ENCODE assay signal across 17 cellular contexts in genomic region chr5:75654693-75655315, GRCh38. TPM values are rescaled to one million over a fixed set of nuclear protein-coding genes. Genes with fewer than 3 reads are reported as not detected.
DNase-seq lines count a peak whose midpoint lies in the region; FAIRE-seq and TF ChIP-seq lines count a peak whose summit lies in the region.
"Had no signal": no experiment of that assay in that cellular context is flagged by ENCODE, and none has a peak within 500 bp of the region (broad histone marks: within the 10 kb centered on the region; RNA-seq: fewer than 3 reads in every experiment).

No MANE protein-coding gene starts in this region.

- no peak overlapping the region for H2AK5ac ChIP-seq in H1 (ENCODE audit: low read depth, low read length)

- no peak overlapping the region for H3K23ac ChIP-seq in H1 (ENCODE audit: insufficient read length)

- no peaks in the 10 kb centered on the region for H3K36me3 Mint-ChIP-seq in type B pancreatic cell
- H3K36me3 Mint-ChIP-seq: CD4-positive, alpha-beta memory T cell had no signal

- H3K23me2 ChIP-seq in H1 (ENCODE audit: low read depth, low read length), result no peaks in the 10 kb centered on the region

- H3K4me3 ChIP-seq in H1 (ENCODE audit: extremely low read depth in 1 of 4, insufficient read depth in 2 of 4, low read depth in 3 of 4, low read length in 4 of 4), result no peak overlapping the region
- H3K4me3 ChIP-seq: SK-N-MC had no signal

- no peak overlapping the region for H4K91ac ChIP-seq in H1 (replicated peaks; ENCODE audit: insufficient read length, low read length)

- H3K9me3 Mint-ChIP-seq in type B pancreatic cell, result peaks cover 2% of the 10 kb centered on the region
- H3K9me3 Mint-ChIP-seq: CD4-positive, alpha-beta memory T cell had no signal

- H3K27me3 ChIP-seq in H1 (replicated peaks in 1 of 4; ENCODE audit: control insufficient read depth in 3 of 4, extremely low read depth in 1 of 4, insufficient read depth in 3 of 4, low read length in 3 of 4), result no peaks in the 10 kb centered on the region

- no peak overlapping the region for H3K18ac ChIP-seq in H1 (ENCODE audit: extremely low read depth, low read length)

- H2BK120ac ChIP-seq in H1 (replicated peaks; ENCODE audit: low read depth, low read length), result no peak overlapping the region

- H3K27ac ChIP-seq in H1 (ENCODE audit: low read depth, low read length), result no peak overlapping the region
- H3K27ac ChIP-seq: RWPE1, SK-N-MC had no signal

- no peak overlapping the region for H3K56ac ChIP-seq in H1 (replicated peaks; ENCODE audit: insufficient read length, low read depth, low read length)

- no peaks in the 10 kb centered on the region for H3K27me3 Mint-ChIP-seq in type B pancreatic cell
- H3K27me3 Mint-ChIP-seq: B cell had no signal

- no peak overlapping the region for H2BK12ac ChIP-seq in H1 (ENCODE audit: low read depth, low read length)

- no peak overlapping the region for H3K4ac ChIP-seq in H1 (replicated peaks; ENCODE audit: insufficient read length, low read depth, low read length)

- H4K20me1 ChIP-seq in H1 (replicated peaks in 1 of 2; ENCODE audit: control insufficient read depth in 1 of 2, insufficient read depth in 2 of 2, low read length in 2 of 2), result no peaks in the 10 kb centered on the region

- TF ChIP-seq CTCF in H1 (IDR thresholded peaks at IDR 0.05; ENCODE audit: control extremely low read depth in 1 of 3, insufficient read depth in 1 of 3, low read depth in 1 of 3, low read length in 3 of 3) (no peak), type B pancreatic cell (conservative IDR thresholded peaks at IDR 0.05) (no peak)

- no peaks in the 10 kb centered on the region for H3K9me3 ChIP-seq in H1 (ENCODE audit: insufficient read depth in 2 of 2, low read depth in 1 of 2, low read length in 1 of 2)

- peak overlapping the region; percentile 52 for H3K4me3 Mint-ChIP-seq in type B pancreatic cell
- H3K4me3 Mint-ChIP-seq: B cell; CD4-positive, alpha-beta memory T cell had no signal

- DNase-seq in SK-N-DZ (ENCODE audit: low spot score) (peak; percentile 82), H1 (ENCODE audit: low read depth in 1 of 2, low spot score in 2 of 2) (no peak), kidney tubule cell (ENCODE audit: low spot score) (peak; percentile 35), type B pancreatic cell (ENCODE audit: extremely low spot score, unreplicated experiment) (no peak), islet precursor cell (no peak), C1 segment of cervical spinal cord (lab: John Stamatoyannopoulos, UW) (no peak), occipital lobe (lab: John Stamatoyannopoulos, UW) (no peak)
- DNase-seq: CD4-positive, alpha-beta memory T cell; HCEC 1CT; NCI-H1436 treated with DMSO at 0.1 percent for 48 hours; NCI-H2107; NCI-H69; NK-92 treated with Interleukin-12 subunit alpha and Interleukin-12 subunit beta, amount 100 ng/mL, for 24 hours had no signal

- H2AFZ ChIP-seq in H1 (ENCODE audit: low read length), result no peak overlapping the region; the same call in 1 of the 2 replicates

- H3K36me3 ChIP-seq in H1 (ENCODE audit: control insufficient read depth in 2 of 4, insufficient read depth in 4 of 4, low read length in 3 of 4), result no peaks in the 10 kb centered on the region

- no peak overlapping the region; a peak in 1 of 7 replicates for H3K9ac ChIP-seq in H1 (replicated peaks in 1 of 4; ENCODE audit: extremely low read depth in 1 of 4, low read depth in 3 of 4, low read length in 3 of 4)

- WGBS in H1 (ENCODE audit: extremely low coverage in 1 of 2, insufficient coverage in 1 of 2, insufficient read length in 1 of 2, insufficient replicate concordance in 2 of 2, low coverage in 1 of 2, low lambda C conversion rate in 2 of 2, missing lambda C conversion rate in 1 of 2), 2 experiments, result 97% methylated on average over 19 of the region's 19 CpGs; no CpG with 5 or more reads in 1 of the 2 experiments

- no peak for TF ChIP-seq POLR2A in H1 (IDR thresholded peaks at IDR 0.05; ENCODE audit: control extremely low read depth in 1 of 2, low read depth in 2 of 2, low read length in 2 of 2)

- CTCF ChIA-PET in H1 (lab: Charles Lee; ENCODE audit: partially characterized antibody), result interaction anchor here (0.6 to 2.9 kb wide), 5 partner anchors 10 to 671 kb away, joined by 3 to 9 read pairs (median 4); no protein-coding TSS in a partner anchor

- POLR2A ChIA-PET in H1 (lab: Charles Lee; ENCODE audit: partially characterized antibody), result interaction anchor here (0.8 kb wide), 1 partner anchor 43 kb away, joined by 4 read pairs; no protein-coding TSS in a partner anchor

- no peak overlapping the region for H3K4me2 ChIP-seq in H1 (ENCODE audit: insufficient read depth in 1 of 2, low read depth in 2 of 2, low read length in 2 of 2)

- no peaks in the 10 kb centered on the region for H3K79me1 ChIP-seq in H1 (ENCODE audit: low read depth, low read length)

- no peak for TF ChIP-seq EP300 in H1 (IDR thresholded peaks at IDR 0.05; ENCODE audit: borderline replicate concordance in 1 of 2, low read depth in 2 of 2, low read length in 2 of 2)

- no peak for FAIRE-seq in H1 (lab: Jason Lieb, UNC)
- FAIRE-seq: HTR-8/SVneo had no signal

- H3K14ac ChIP-seq in H1 (ENCODE audit: insufficient read length), result no peak overlapping the region

- H3K4me1 ChIP-seq in H1 (replicated peaks in 1 of 4; ENCODE audit: control insufficient read depth in 3 of 4, insufficient read depth in 4 of 4, low read length in 3 of 4), result peaks cover 0 to 3% (median 1%) of the 10 kb centered on the region in 4 experiments; a peak in 3 of 7 replicates

- H3K4me1 Mint-ChIP-seq in type B pancreatic cell (ENCODE audit: unreplicated experiment), result peaks cover 38% of the 10 kb centered on the region
- H3K4me1 Mint-ChIP-seq: B cell; CD4-positive, alpha-beta memory T cell had no signal

- H3K27ac Mint-ChIP-seq in type B pancreatic cell, result peak overlapping the region; percentile 79
- H3K27ac Mint-ChIP-seq: B cell; CD4-positive, alpha-beta memory T cell had no signal

- TF ChIP-seq RAD21 in H1 (IDR thresholded peaks at IDR 0.05 in 1 of 2, conservative IDR thresholded peaks at IDR 0.05 in 1 of 2; ENCODE audit: low read depth in 2 of 2, low read length in 2 of 2), result no peak

- no peak overlapping the region for H2BK20ac ChIP-seq in H1 (ENCODE audit: low read length)

- H4K5ac ChIP-seq in H1 (ENCODE audit: insufficient read length, low read depth, low read length), result no peak overlapping the region

- H2BK15ac ChIP-seq in H1 (ENCODE audit: low read length), result no peak overlapping the region

- H3K79me2 ChIP-seq in H1 (ENCODE audit: control insufficient read depth in 1 of 2, insufficient read depth in 2 of 2, low read length in 2 of 2), result no peaks in the 10 kb centered on the region

- H2BK5ac ChIP-seq in H1 (ENCODE audit: low read depth, low read length), result no peak overlapping the region

- peak overlapping the region; percentile 53; the same call in 1 of the 2 replicates for H4K8ac ChIP-seq in H1 (ENCODE audit: extremely low read depth, insufficient read depth, low read length)

TF ChIP-seq in H1, 55 proteins besides CTCF, POLR2A, EP300 and RAD21:
- TF ChIP-seq TAF7 (optimal IDR thresholded peaks at IDR 0.05; ENCODE audit: borderline replicate concordance, low read depth, low read length) (no peak), SP2 (IDR thresholded peaks at IDR 0.05; ENCODE audit: low read length) (no peak), TCF12 (IDR thresholded peaks at IDR 0.05; ENCODE audit: low read depth, low read length) (no peak), SIRT6 (IDR thresholded peaks at IDR 0.05; ENCODE audit: low read length) (no peak), SUZ12 (IDR thresholded peaks at IDR 0.05; ENCODE audit: low read length) (no peak), POU5F1 (IDR thresholded peaks at IDR 0.05; ENCODE audit: low read depth, low read length) (no peak), POLR2AphosphoS5 (IDR thresholded peaks at IDR 0.05; ENCODE audit: low read depth, low read length) (no peak), RBBP5 (IDR thresholded peaks at IDR 0.05; ENCODE audit: borderline replicate concordance, low read depth, low read length) (no peak), PHF8 (conservative IDR thresholded peaks at IDR 0.05; ENCODE audit: low read depth, low read length) (no peak), RXRA (IDR thresholded peaks at IDR 0.05; ENCODE audit: insufficient read depth, low read depth, low read length) (no peak)

RNA-seq across cellular contexts. Expression of gene ANKDD1B, which starts 43.6 kb away (rescaled TPM):
- polyA plus RNA-seq in SK-N-DZ (2014; cell fraction: cytosol; rRNA removed), result 0.28 TPM in 1 of 2 replicates, not detected in the other
- polyA plus RNA-seq in SK-N-DZ (2014; cell fraction: nucleus; rRNA removed), result 0.10 and 0.67 TPM in 2 replicates
- 0.22 TPM in 1 of 2 replicates, not detected in the other for total RNA-seq in H1 (2021; fragmentation: NEBNext Ultra II Directional; extraction: Animal tissue kit (Norgen Biotek cat#: 25700))
- polyA plus RNA-seq in H1 (2011; rRNA removed), result 0.06 and 0.08 TPM in 2 replicates
- polyA plus RNA-seq in H1 (2011; cell fraction: cytosol; rRNA removed), result 0.18 TPM
- 0.20 TPM for polyA plus RNA-seq in H1 (2011; cell fraction: nucleus; rRNA removed)
- polyA plus RNA-seq in H1 (2012, experiment 1 of 2), result 0.07 to 0.11 TPM in 2 of 4 replicates, not detected in the others
- polyA plus RNA-seq in H1 (2012, experiment 2 of 2), result not detected
- polyA plus RNA-seq in H1 (2013, experiment 1 of 2), result 0.06 TPM
- polyA plus RNA-seq in H1 (2013, experiment 2 of 2), result 0.04 TPM
- polyA minus RNA-seq in H1 (2011; rRNA and poly(A)+ RNA removed), result 0.09 and 0.27 TPM in 2 replicates
- not detected for polyA minus RNA-seq in H1 (2011; cell fraction: cytosol; rRNA and poly(A)+ RNA removed)
- not detected for polyA minus RNA-seq in H1 (2011; cell fraction: nucleus; rRNA and poly(A)+ RNA removed)
- total RNA-seq in type B pancreatic cell (ENCODE audit: low replicate concordance) (0.93 and 1.6 TPM in 2 replicates), occipital lobe (1.7 TPM)
- polyA plus RNA-seq: CD4-positive, alpha-beta memory T cell had no signal

Comparison
In these comparisons a context has a peak if more than half of its experiments do, and no peak if none do; other contexts are left out.
1. DNase-seq: peak in SK-N-DZ (single experiment) and kidney tubule cell (single experiment); none in H1 (0 of 2), type B pancreatic cell (single experiment), islet precursor cell (single experiment), C1 segment of cervical spinal cord (0 of 14) and occipital lobe (single experiment).